Comparison of ENCODE assay signal across 8 cellular contexts in genomic region chr10:63431962-63432797, GRCh38. TPM values are rescaled to one million over a fixed set of nuclear protein-coding genes. Genes with fewer than 3 reads are reported as not detected.
DNase-seq lines count a peak whose midpoint lies in the region; ATAC-seq and TF ChIP-seq lines count a peak whose summit lies in the region.
"Had no signal": no experiment of that assay in that cellular context is flagged by ENCODE, and none has a peak within 500 bp of the region (broad histone marks: within the 10 kb centered on the region; RNA-seq: fewer than 3 reads in every experiment).

No MANE protein-coding gene starts in this region.

- H3K36me3 Mint-ChIP-seq in osteocyte (ENCODE audit: unreplicated experiment), result peaks cover 11% of the 10 kb centered on the region

- DNase-seq in amniotic epithelial cell (ENCODE audit: low read depth), result peak; percentile 57
- no peak for DNase-seq in osteocyte (ENCODE audit: extremely low spot score, unreplicated experiment)
- DNase-seq in T-helper 2 cell, result no peak
- no peak for DNase-seq in amygdala (lab: John Stamatoyannopoulos, UW)
- no peak for DNase-seq in activated CD4-positive, alpha-beta T cell treated with anti-CD3 and anti-CD28 coated beads for 1 hour
- DNase-seq: NCI-H748 treated with DMSO at 0.1 percent for 48 hours had no signal

- peak overlapping the region; percentile 70 for H3K27ac Mint-ChIP-seq in osteocyte (ENCODE audit: unreplicated experiment)

- ATAC-seq in GM18520 (IDR thresholded peaks at IDR 0.05; ENCODE audit: unreplicated experiment) (peak; percentile 56), HG02852 (IDR thresholded peaks at IDR 0.05; ENCODE audit: unreplicated experiment) (peak; percentile 61)

- no peaks in the 10 kb centered on the region for H3K27me3 Mint-ChIP-seq in osteocyte (ENCODE audit: unreplicated experiment)

- H3K4me1 Mint-ChIP-seq in osteocyte (ENCODE audit: unreplicated experiment), result peaks cover 50% of the 10 kb centered on the region

- no peak overlapping the region for H3K4me3 Mint-ChIP-seq in osteocyte (ENCODE audit: unreplicated experiment)

- no peak for TF ChIP-seq CTCF in osteocyte (IDR thresholded peaks at IDR 0.05)

- no peaks in the 10 kb centered on the region for H3K9me3 Mint-ChIP-seq in osteocyte (ENCODE audit: unreplicated experiment)

RNA-seq across cellular contexts. Expression of gene JMJD1C, which starts 33.6 kb away (rescaled TPM):
- 118 and 120 TPM in 2 replicates for total RNA-seq in osteocyte
